Comparison of ENCODE assay signal across 8 cellular contexts in the genomic region with DNA sequence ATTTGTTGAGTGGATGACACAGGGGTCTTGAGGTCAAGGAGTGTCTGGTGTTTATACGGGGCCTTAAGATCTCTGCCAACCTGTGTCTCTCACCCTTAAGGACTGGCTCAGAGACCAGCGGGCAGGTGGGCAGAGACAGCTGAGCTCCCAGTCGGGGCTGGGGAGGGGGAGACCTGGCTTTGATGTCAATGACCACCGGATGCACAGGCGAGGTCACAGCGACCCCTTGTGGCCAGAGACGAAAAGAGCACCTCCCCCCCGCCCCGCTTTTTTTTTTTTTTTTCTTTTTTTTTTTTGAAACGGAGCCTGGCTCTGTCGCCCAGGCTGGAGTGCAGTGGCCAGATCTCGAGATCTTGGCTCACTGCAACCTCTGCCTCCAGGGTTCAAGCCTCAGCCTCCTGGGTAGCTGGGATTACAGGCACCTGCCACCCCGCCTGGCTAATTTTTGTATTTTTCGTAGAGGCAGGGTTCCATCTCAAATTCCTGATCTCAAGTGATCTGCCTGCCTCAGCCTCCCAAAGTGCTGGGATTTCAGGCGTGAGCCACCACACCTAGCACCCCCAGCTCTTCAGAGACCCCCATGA. TPM values are rescaled to one million over a fixed set of nuclear protein-coding genes. Genes with fewer than 3 reads are reported as not detected.
DNase-seq lines count a peak whose midpoint lies in the region; ATAC-seq and TF ChIP-seq lines count a peak whose summit lies in the region.

No MANE protein-coding gene starts in this region.

- no peak overlapping the region for H3K4me3 ChIP-seq in epithelial cell of proximal tubule (ENCODE audit: low read depth, low read length)

- H3K9me3 Mint-ChIP-seq in CD4-positive, alpha-beta T cell = no peaks in the 10 kb centered on the region
- no peaks in the 10 kb centered on the region for H3K9me3 Mint-ChIP-seq in T-cell

- POLR2A ChIA-PET in CD4-positive, alpha-beta T cell (lab: Charles Lee) = no interaction called here
- POLR2A ChIA-PET in T-cell (lab: Charles Lee) = no interaction called here

- no peak overlapping the region for H3K4me3 Mint-ChIP-seq in CD4-positive, alpha-beta T cell
- no peak overlapping the region for H3K4me3 Mint-ChIP-seq in T-cell

- CTCF ChIA-PET in CD4-positive, alpha-beta T cell (lab: Charles Lee) = interaction anchor here (0.7 kb wide), 2 partner anchors 12 to 386 kb away, joined by 3 read pairs; no protein-coding TSS in a partner anchor
- CTCF ChIA-PET in T-cell (lab: Charles Lee) = no interaction called here

- DNase-seq in CD4-positive, alpha-beta T cell = peak in 5 of 10 experiments; percentile 5 to 44 (median 19)
- DNase-seq in GM19240 (ENCODE audit: insufficient read length, low spot score) (peak; percentile 51), T-cell (peak in 18 of 34 experiments; percentile 9 to 36 (median 21)), epithelial cell of proximal tubule (ENCODE audit: low read depth) (no peak), retina (peak; percentile 80), GDM1 (lab: John Stamatoyannopoulos, UW) (no peak)

- intact Hi-C loops in CD4-positive, alpha-beta T cell (cut with DNase I, micrococcal nuclease) = loop anchor here in 1 of 2 experiments (5.0 kb wide), 3 partner anchors 43 to 167 kb away; no protein-coding TSS in a partner anchor

- peaks cover 14% of the 10 kb centered on the region for H3K4me1 Mint-ChIP-seq in CD4-positive, alpha-beta T cell (ENCODE audit: low read depth)
- H3K4me1 Mint-ChIP-seq in T-cell = peaks cover 18 to 23% (median 22%) of the 10 kb centered on the region in 3 donors

- peak; percentile 63 for TF ChIP-seq CTCF in CD4-positive, alpha-beta T cell (IDR thresholded peaks at IDR 0.05)
- peak; percentile 67 for TF ChIP-seq CTCF in epithelial cell of proximal tubule (conservative IDR thresholded peaks at IDR 0.05; ENCODE audit: low read depth, low read length)

- H3K36me3 Mint-ChIP-seq in CD4-positive, alpha-beta T cell (ENCODE audit: low read depth) = peaks cover 23% of the 10 kb centered on the region
- peaks cover 13% of the 10 kb centered on the region for H3K36me3 Mint-ChIP-seq in T-cell

- no peak for ATAC-seq in CD4-positive, alpha-beta T cell (ENCODE audit: poor library complexity)
- ATAC-seq in T-cell (replicated peaks in 1 of 4) = no peak
- ATAC-seq in HG02885 (IDR thresholded peaks at IDR 0.05; ENCODE audit: poor library complexity, unreplicated experiment) = no peak
- no peak for ATAC-seq in HG03280 (IDR thresholded peaks at IDR 0.05; ENCODE audit: unreplicated experiment)

- H3K27me3 ChIP-seq in CD4-positive, alpha-beta T cell (ENCODE audit: control insufficient read depth, insufficient read depth, low read length) = no peaks in the 10 kb centered on the region

- H3K9me3 ChIP-seq in CD4-positive, alpha-beta T cell (ENCODE audit: control insufficient read depth, low read length) = no peaks in the 10 kb centered on the region

- no peak overlapping the region for H3K27ac ChIP-seq in CD4-positive, alpha-beta T cell (ENCODE audit: low read depth, low read length)

- no peaks in the 10 kb centered on the region for H3K27me3 Mint-ChIP-seq in CD4-positive, alpha-beta T cell
- H3K27me3 Mint-ChIP-seq in T-cell = no peaks in the 10 kb centered on the region

- no peak overlapping the region for H3K27ac Mint-ChIP-seq in CD4-positive, alpha-beta T cell
- no peak overlapping the region for H3K27ac Mint-ChIP-seq in T-cell

RNA-seq across cellular contexts. Expression of gene KLK14, which starts 12.1 kb away (rescaled TPM):
- under 1 TPM in 1 of 2 experiments, not detected in 1; 0.22 TPM for total RNA-seq in CD4-positive, alpha-beta T cell
- total RNA-seq in T-cell = under 1 TPM; 0.42 to 0.78 (median 0.70) TPM
- total RNA-seq in epithelial cell of proximal tubule = 0.17 TPM in 1 of 2 replicates, not detected in the other

RNA-seq across cellular contexts. Expression of gene CTU1, which starts 13.4 kb away (rescaled TPM):
- 1 to 10 TPM; 1.4 to 1.6 TPM for total RNA-seq in CD4-positive, alpha-beta T cell
- total RNA-seq in T-cell (10 to 100 TPM in 3 of 5 donors, 1 to 10 TPM in 2; 3.2 to 18.1 (median 15.9) TPM), epithelial cell of proximal tubule (12.5 and 21.5 TPM in 2 replicates)

RNA-seq across cellular contexts. Expression of gene KLK13, which starts 29.9 kb away (rescaled TPM):
- total RNA-seq in CD4-positive, alpha-beta T cell = not detected
- total RNA-seq in T-cell (not detected), epithelial cell of proximal tubule (not detected in 2 replicates)

RNA-seq across cellular contexts. Expression of gene SIGLEC9, which starts 29.9 kb away (rescaled TPM):
- total RNA-seq in CD4-positive, alpha-beta T cell = under 1 TPM; 0.36 to 0.59 TPM
- total RNA-seq in T-cell = 1 to 10 TPM in 3 of 5 donors, under 1 TPM in 2; 0.73 to 2.6 (median 1.6) TPM
- total RNA-seq in epithelial cell of proximal tubule = not detected in 2 replicates

RNA-seq across cellular contexts. Expression of gene SIGLEC7, which starts 47.3 kb away (rescaled TPM):
- under 1 TPM in 1 of 2 experiments, not detected in 1; 0.20 TPM for total RNA-seq in CD4-positive, alpha-beta T cell
- total RNA-seq in T-cell (1 to 10 TPM in 2 of 5 donors, under 1 TPM in 2, not detected in 1; 0.30 to 3.3 (median 1.0) TPM), epithelial cell of proximal tubule (not detected in 2 replicates)

Comparison
In these comparisons a context has a peak if more than half of its experiments do, and no peak if none do; other contexts are left out.
1. DNase-seq: peak in GM19240 (single experiment), T-cell (18 of 34) and retina (single experiment); none in epithelial cell of proximal tubule (single experiment) and GDM1 (single experiment).